ENCODE assay signal across 15 cellular contexts in the genomic region with DNA sequence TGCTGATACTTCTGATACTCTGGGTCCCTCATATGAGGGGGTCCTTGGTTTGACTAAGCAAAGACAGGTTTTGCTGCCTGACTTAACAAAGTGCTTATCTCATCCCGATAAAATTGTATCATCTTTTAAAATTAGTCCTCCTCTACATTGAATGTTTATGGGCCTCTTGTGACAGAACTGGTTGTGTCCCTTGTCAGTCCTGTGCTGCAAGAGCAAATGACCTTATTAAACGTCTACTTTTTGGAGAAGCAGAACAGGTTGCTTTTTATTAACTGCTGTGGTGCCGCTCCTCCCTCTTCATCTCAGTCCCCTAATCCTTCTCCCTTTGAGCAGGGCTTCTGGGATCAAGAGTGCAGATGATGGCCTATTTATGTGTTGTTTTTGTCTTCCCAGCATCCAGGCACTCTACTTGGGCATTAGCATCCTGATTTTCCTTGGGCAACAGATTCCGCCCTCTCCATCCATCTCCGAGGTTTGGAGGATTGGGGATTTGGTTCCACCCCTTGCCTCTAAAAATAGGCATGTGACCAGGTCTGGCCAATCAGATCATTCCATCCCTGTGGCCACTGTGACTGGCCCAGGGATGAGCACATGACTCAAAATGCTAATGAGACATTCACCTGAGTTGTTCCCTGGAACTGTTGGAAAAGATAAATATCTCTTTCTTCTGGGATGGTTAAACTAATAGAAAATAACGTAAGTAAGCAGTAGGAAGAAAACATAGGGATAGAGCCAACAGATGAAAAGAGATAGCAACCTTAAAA. TPM values are rescaled to one million over a fixed set of nuclear protein-coding genes. Genes with fewer than 3 reads are reported as not detected.
A peak's percentile ranks its signal among the peaks of the same experiment; 100 is the strongest.
DNase-seq lines count a peak whose midpoint lies in the region; ATAC-seq and TF ChIP-seq lines count a peak whose summit lies in the region.
"Had no signal": no experiment of that assay in that cellular context is flagged by ENCODE, and none has a peak within 500 bp of the region (broad histone marks: within the 10 kb centered on the region; RNA-seq: fewer than 3 reads in every experiment).

No MANE protein-coding gene starts in this region.

- H3K27ac Mint-ChIP-seq in brain = peak overlapping the region in 1 of 5 experiments; percentile 16
- H3K27ac Mint-ChIP-seq in nephron progenitor cell = no peak overlapping the region

- no peak for ATAC-seq in HG03442 (IDR thresholded peaks at IDR 0.05; ENCODE audit: unreplicated experiment)
- ATAC-seq: heart right ventricle, pancreas had no signal

- peak; percentile 55 for DNase-seq in SIG-M5 treated with dmso at 0.1 percent for 504 hours (lab: John Stamatoyannopoulos, UW; ENCODE audit: unreplicated experiment)
- DNase-seq in SIG-M5 (lab: John Stamatoyannopoulos, UW) = no peak
- peak; percentile 17 for DNase-seq in NCI-H146 treated with DMSO at 0.1 percent for 48 hours (lab: John Stamatoyannopoulos, UW; ENCODE audit: unreplicated experiment)
- peak; percentile 16 for DNase-seq in stimulated activated CD8-positive, alpha-beta memory T cell treated with anti-CD3 and anti-CD28 coated beads, Interleukin-4, amount 100 ng/mL, for 48 hours
- no peak for DNase-seq in mucosa of gallbladder (ENCODE audit: low spot score)
- no peak for DNase-seq in nephron progenitor cell
- DNase-seq: activated effector memory CD4-positive, alpha-beta T cell treated with anti-CD3 and anti-CD28 coated beads, Interleukin-2, amount 50 U/mL, for 16 hours; heart right ventricle; NCI-H774; pancreas had no signal

- H3K4me1 Mint-ChIP-seq in brain = peaks cover 42% of the 10 kb centered on the region
- H3K4me1 Mint-ChIP-seq in nephron progenitor cell = peaks cover 42% of the 10 kb centered on the region

- H3K36me3 Mint-ChIP-seq in brain (peaks cover 13% of the 10 kb centered on the region), nephron progenitor cell (ENCODE audit: low read depth) (peaks cover 11% of the 10 kb centered on the region)

- H3K4me3 Mint-ChIP-seq in brain (peak overlapping the region in 4 of 5 experiments; percentile 27 to 79 (median 40)), nephron progenitor cell (no peak overlapping the region)

- H3K27me3 Mint-ChIP-seq in brain (peaks cover 2% of the 10 kb centered on the region), nephron progenitor cell (ENCODE audit: low read depth, poor library complexity) (peaks cover 13% of the 10 kb centered on the region)

- TF ChIP-seq CTCF in brain (conservative IDR thresholded peaks at IDR 0.05) (no peak), nephron progenitor cell (IDR thresholded peaks at IDR 0.05) (no peak)

- H3K9me3 Mint-ChIP-seq in brain = no peaks in the 10 kb centered on the region
- H3K9me3 Mint-ChIP-seq in nephron progenitor cell = peaks cover 4% of the 10 kb centered on the region

RNA-seq across cellular contexts. Expression of gene DENR, which starts 2.9 kb away (rescaled TPM):
- 27.6 TPM for polyA plus RNA-seq in brain (ENCODE audit: insufficient read depth, low read depth, low replicate concordance)
- 38.0 TPM for total RNA-seq in mucosa of gallbladder

RNA-seq across cellular contexts. Expression of gene HCAR1, which starts 19.1 kb away (rescaled TPM):
- polyA plus RNA-seq in brain (ENCODE audit: insufficient read depth, low read depth, low replicate concordance) = 1.2 TPM
- total RNA-seq in mucosa of gallbladder = 0.20 TPM
- total RNA-seq: cardiac muscle cell, endothelial cell of umbilical vein had no signal
- polyA plus RNA-seq: cardiac muscle cell had no signal

RNA-seq across cellular contexts. Expression of gene CCDC62, which starts 24.6 kb away (rescaled TPM):
- polyA plus RNA-seq in brain (ENCODE audit: insufficient read depth, low read depth, low replicate concordance) = 0.27 TPM
- 0.32 TPM for total RNA-seq in mucosa of gallbladder

RNA-seq across cellular contexts. Expression of gene HCAR3, which starts 33.1 kb away (rescaled TPM):
- 0.29 TPM for polyA plus RNA-seq in brain (ENCODE audit: insufficient read depth, low read depth, low replicate concordance)
- total RNA-seq in mucosa of gallbladder = not detected
- total RNA-seq: cardiac muscle cell, Daoy, endothelial cell of umbilical vein had no signal
- polyA plus RNA-seq: cardiac muscle cell, pancreas had no signal

RNA-seq across cellular contexts. Expression of gene HCAR2, which starts 46.6 kb away (rescaled TPM):
- not detected for polyA plus RNA-seq in brain (ENCODE audit: insufficient read depth, low read depth, low replicate concordance)
- not detected for total RNA-seq in mucosa of gallbladder
- total RNA-seq: cardiac muscle cell, Daoy, endothelial cell of umbilical vein had no signal
- polyA plus RNA-seq: cardiac muscle cell, endothelial cell of umbilical vein had no signal

Comparison
In these comparisons a context has a peak if more than half of its experiments do, and no peak if none do; other contexts are left out.
1. DNase-seq: peak in SIG-M5 treated with dmso at 0.1 percent for 504 hours (single experiment), NCI-H146 treated with DMSO at 0.1 percent for 48 hours (single experiment) and stimulated activated CD8-positive, alpha-beta memory T cell treated with anti-CD3 and anti-CD28 coated beads, Interleukin-4, amount 100 ng/mL, for 48 hours (single experiment); none in SIG-M5 (single experiment), mucosa of gallbladder (single experiment) and nephron progenitor cell (single experiment).